In genomic region chr5:2860101-2860500, GRCh38 we compare ENCODE assay signal across 20 cellular contexts.
"Had no signal": no experiment of that assay in that cellular context is flagged by ENCODE, and none has a peak within 500 bp of the region (broad histone marks: within the 10 kb centered on the region; RNA-seq: fewer than 3 reads in every experiment).

No MANE protein-coding gene starts in this region.

- H3K27me3 ChIP-seq: gastrocnemius medialis had no signal

- ATAC-seq: gastrocnemius medialis, heart right ventricle, left cardiac atrium, left lung, left ventricle myocardium superior, lower lobe of right lung, mucosa of descending colon had no signal

- H3K4me3 ChIP-seq: coronary artery, dorsolateral prefrontal cortex, esophagus squamous epithelium, gastrocnemius medialis, heart right ventricle, left lung, lower lobe of right lung, mucosa of descending colon had no signal

- H3K27ac ChIP-seq: coronary artery, dorsolateral prefrontal cortex, esophagus squamous epithelium, gastrocnemius medialis, heart right ventricle, left lung, lower lobe of right lung had no signal

- DNase-seq: dermis blood vessel endothelial cell; dorsolateral prefrontal cortex; effector CD4-positive, alpha-beta T cell; effector memory CD4-positive, alpha-beta T cell; esophagus squamous epithelium; foreskin fibroblast; foreskin melanocyte; gastrocnemius medialis; glutamatergic neuron; head of caudate nucleus; heart right ventricle; hippocampal formation; left cardiac atrium; left lung; left ventricle myocardium superior; lower lobe of right lung; mesenchymal stem cell; mucosa of descending colon; naive B cell had no signal

- H3K36me3 ChIP-seq: esophagus squamous epithelium, gastrocnemius medialis, heart right ventricle, left lung, lower lobe of right lung had no signal

- H3K9me3 ChIP-seq: esophagus squamous epithelium, gastrocnemius medialis, lower lobe of right lung had no signal

- H3K4me1 ChIP-seq: esophagus squamous epithelium, gastrocnemius medialis, heart right ventricle, left lung, lower lobe of right lung had no signal
